1 cellular context compared by ENCODE assay signal in the genomic region with DNA sequence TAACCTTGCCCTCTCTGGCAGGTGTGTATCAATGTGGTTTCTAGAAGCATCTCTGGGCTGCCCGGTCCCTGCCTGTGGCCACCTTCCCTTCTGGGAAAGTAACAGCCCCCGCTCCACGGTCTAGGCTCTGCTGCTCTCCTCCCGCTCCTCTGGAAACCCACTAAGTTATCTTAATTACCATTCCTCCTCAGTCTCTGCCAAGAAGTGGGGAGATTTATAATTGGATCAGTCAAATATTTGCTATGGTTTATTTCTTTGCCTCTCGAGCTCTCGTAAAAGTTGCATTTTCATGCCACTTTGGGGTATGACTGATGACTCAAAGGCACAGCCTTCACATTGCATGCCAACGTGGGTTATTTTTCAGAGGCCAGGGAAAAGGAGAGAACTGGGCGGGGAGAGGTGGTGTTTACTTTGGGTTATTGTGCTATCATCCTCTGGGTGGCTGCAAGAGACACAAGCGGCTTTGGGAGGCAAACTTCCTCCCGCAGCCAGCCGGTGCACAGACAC.
TF ChIP-seq lines count a peak whose summit lies in the region.

No MANE protein-coding gene starts in this region.

TF ChIP-seq in GM23338, 12 proteins besides CTCF, POLR2A, EP300 and RAD21 (continued from another document):
- no peak for TF ChIP-seq ZNF462 (CRISPR knock-in tag; IDR thresholded peaks at IDR 0.05)
TF ChIP-seq in GM23338: peak in this region for 0.
